ENCODE assay signal across 8 cellular contexts in genomic region chr10:132330486-132330833, GRCh38. TPM values are rescaled to one million over a fixed set of nuclear protein-coding genes. Genes with fewer than 3 reads are reported as not detected.
DNase-seq lines count a peak whose midpoint lies in the region; FAIRE-seq and TF ChIP-seq lines count a peak whose summit lies in the region.

No MANE protein-coding gene starts in this region.

- H3K4me1 Mint-ChIP-seq in activated naive CD4-positive, alpha-beta T cell treated with anti-CD3 and anti-CD28 coated beads, Interleukin-2, amount 50 U/mL, for 24 hours: peaks cover 70% of the 10 kb centered on the region
- peaks cover 58% of the 10 kb centered on the region for H3K4me1 Mint-ChIP-seq in activated naive CD8-positive, alpha-beta T cell (ENCODE audit: low read depth)

- H3K4me3 ChIP-seq in kidney epithelial cell (ENCODE audit: low read depth, low read length) (peak overlapping the region; percentile 81), tibial artery (peak overlapping the region; percentile 76 to 78)

- TF ChIP-seq POLR2A in GM12892 (IDR thresholded peaks at IDR 0.05; ENCODE audit: low read depth, low read length): no peak

- FAIRE-seq in GM12892 (lab: Jason Lieb, UNC): no peak

- peak overlapping the region in 1 of 2 donors; percentile 24 for H3K27ac ChIP-seq in tibial artery

- H3K4me1 ChIP-seq in tibial artery: peaks cover 0 to 35% (median 23%) of the 10 kb centered on the region in 4 donors

- H3K9me3 Mint-ChIP-seq in activated naive CD4-positive, alpha-beta T cell treated with anti-CD3 and anti-CD28 coated beads, Interleukin-2, amount 50 U/mL, for 24 hours: no peaks in the 10 kb centered on the region
- H3K9me3 Mint-ChIP-seq in activated naive CD8-positive, alpha-beta T cell (ENCODE audit: low read depth): no peaks in the 10 kb centered on the region

- no peaks in the 10 kb centered on the region for H3K36me3 ChIP-seq in kidney epithelial cell (ENCODE audit: control insufficient read depth, insufficient read depth, low read length)
- H3K36me3 ChIP-seq in tibial artery: peaks cover 0 to 8% (median 0%) of the 10 kb centered on the region in 3 donors

- intact Hi-C loops in tibial artery (cut with DNase I; ENCODE audit: low total_unique reads): loop anchor here (10.0 kb wide), 2 partner anchors 64 to 426 kb away; partner anchors contain the start of genes PPP2R2D and PWWP2B

- H3K36me3 Mint-ChIP-seq in activated naive CD4-positive, alpha-beta T cell treated with anti-CD3 and anti-CD28 coated beads, Interleukin-2, amount 50 U/mL, for 24 hours: peaks cover 8% of the 10 kb centered on the region
- peaks cover 13% of the 10 kb centered on the region for H3K36me3 Mint-ChIP-seq in activated naive CD8-positive, alpha-beta T cell

- peak overlapping the region; percentile 92 for H3K4me3 Mint-ChIP-seq in activated naive CD4-positive, alpha-beta T cell treated with anti-CD3 and anti-CD28 coated beads, Interleukin-2, amount 50 U/mL, for 24 hours
- H3K4me3 Mint-ChIP-seq in activated naive CD8-positive, alpha-beta T cell: peak overlapping the region; percentile 89

- no peaks in the 10 kb centered on the region for H3K27me3 Mint-ChIP-seq in activated naive CD4-positive, alpha-beta T cell treated with anti-CD3 and anti-CD28 coated beads, Interleukin-2, amount 50 U/mL, for 24 hours
- no peaks in the 10 kb centered on the region for H3K27me3 Mint-ChIP-seq in activated naive CD8-positive, alpha-beta T cell

- H3K27ac Mint-ChIP-seq in activated naive CD4-positive, alpha-beta T cell treated with anti-CD3 and anti-CD28 coated beads, Interleukin-2, amount 50 U/mL, for 24 hours: peak overlapping the region; percentile 75
- peak overlapping the region; percentile 90 for H3K27ac Mint-ChIP-seq in activated naive CD8-positive, alpha-beta T cell

- no peak for DNase-seq in activated naive CD4-positive, alpha-beta T cell (lab: John Stamatoyannopoulos, UW)
- DNase-seq in kidney epithelial cell (ENCODE audit: low read depth): no peak
- no peak for DNase-seq in tibial artery
- DNase-seq in GM12892 (ENCODE audit: insufficient read length): no peak
- DNase-seq in NCI-H446 treated with DMSO at 0.1 percent for 48 hours (lab: John Stamatoyannopoulos, UW): no peak
- no peak for DNase-seq in HPDE6-E6E7 (ENCODE audit: extremely low spot score)

- no peaks in the 10 kb centered on the region for H3K27me3 ChIP-seq in kidney epithelial cell (ENCODE audit: control insufficient read depth, insufficient read depth, low read length)
- no peaks in the 10 kb centered on the region for H3K27me3 ChIP-seq in tibial artery

- TF ChIP-seq CTCF in kidney epithelial cell (IDR thresholded peaks at IDR 0.05; ENCODE audit: insufficient read depth, low read length, poor library complexity, severe bottlenecking) (no peak), tibial artery (IDR thresholded peaks at IDR 0.05) (no peak)

- no peaks in the 10 kb centered on the region for H3K9me3 ChIP-seq in tibial artery

RNA-seq across cellular contexts. Expression of gene LRRC27, which starts 1.5 kb away (rescaled TPM):
- total RNA-seq in kidney epithelial cell: 8.1 and 13.3 TPM in 2 replicates
- polyA plus RNA-seq in GM12892 (2012; ENCODE audit: missing spikeins): 6.3 TPM

RNA-seq across cellular contexts. Expression of gene STK32C, which starts 22.7 kb away (rescaled TPM):
- total RNA-seq in kidney epithelial cell: 12.2 and 14.9 TPM in 2 replicates
- polyA plus RNA-seq in GM12892 (2012; ENCODE audit: missing spikeins): 4.3 TPM
